28 cellular contexts compared by ENCODE assay signal in the genomic region with DNA sequence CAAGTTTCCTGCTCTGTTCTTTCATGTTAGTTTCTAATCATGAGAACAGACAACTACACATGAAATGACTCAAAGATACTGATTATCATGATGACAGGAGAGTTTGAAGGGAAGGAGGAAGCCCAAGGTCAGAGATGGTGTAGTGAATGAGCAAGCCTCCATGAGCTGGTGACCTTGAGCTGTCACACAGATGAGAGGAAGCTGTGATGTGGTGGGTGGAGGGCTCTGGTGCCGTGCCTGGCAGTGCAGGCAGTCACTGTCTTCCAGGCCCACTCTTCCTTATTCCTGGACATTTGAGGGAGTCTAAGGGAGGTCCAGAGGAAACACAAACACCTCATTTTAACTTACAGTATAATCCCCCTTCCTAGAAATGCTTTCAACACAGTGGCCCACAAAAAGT.
"Had no signal": no experiment of that assay in that cellular context is flagged by ENCODE, and none has a peak within 500 bp of the region (broad histone marks: within the 10 kb centered on the region; RNA-seq: fewer than 3 reads in every experiment).

No MANE protein-coding gene starts in this region.

- H3K27me3 ChIP-seq: body of pancreas, heart right ventricle had no signal

- H3K27ac ChIP-seq: body of pancreas, heart right ventricle had no signal

- FAIRE-seq: colon, endometrium, frontal cortex had no signal

- H3K9me3 Mint-ChIP-seq: activated CD4-positive, alpha-beta memory T cell treated with anti-CD3 and anti-CD28 coated beads for 36 hours; activated CD4-positive, alpha-beta T cell treated with anti-CD3 and anti-CD28 coated beads, Interleukin-2, amount 10 ng/mL, durations not matched to agents 24 days and 14 days; activated naive CD4-positive, alpha-beta T cell treated with anti-CD3 and anti-CD28 coated beads, Interleukin-2, amount 10 ng/mL, durations not matched to agents 7 days and 5 days; activated naive CD4-positive, alpha-beta T cell treated with anti-CD3 and anti-CD28 coated beads, Interleukin-2, amount 50 U/mL, for 72 hours; activated naive CD8-positive, alpha-beta T cell treated with anti-CD3 and anti-CD28 coated beads, Interleukin-2, amount 10 ng/mL, durations not matched to agents 7 days and 5 days; activated T-helper 1 cell treated with anti-CD3 and anti-CD28 coated beads, Interleukin-12 subunit alpha, Interleukin-12 subunit beta, Interleukin-2, Interleukin-4 antibody, amounts not matched to agents 30 ng/mL and 10 ng/mL and 1 ng/mL, durations not matched to agents 14 hours and 24 hours and 36 hours; activated T-helper 2 cell treated with anti-CD3 and anti-CD28 coated beads, Interferon-gamma antibody, Interleukin-2, Interleukin-4, amounts not matched to agents 10 μg/mL and 5 μg/mL and 100 μg/mL, durations not matched to agents 14 hours and 24 hours and 36 hours had no signal

- H3K4me3 ChIP-seq: body of pancreas, heart right ventricle had no signal

- ATAC-seq: activated CD4-positive, alpha-beta T cell treated with anti-CD3 and anti-CD28 coated beads for 36 hours; activated CD8-positive, alpha-beta memory T cell treated with anti-CD3 and anti-CD28 coated beads, Interleukin-2, amount 10 ng/mL, durations not matched to agents 7 days and 5 days; activated CD8-positive, alpha-beta T cell treated with anti-CD3 and anti-CD28 coated beads, Interleukin-2, amount 10 ng/mL, durations not matched to agents 7 days and 5 days; activated naive CD4-positive, alpha-beta T cell treated with anti-CD3 and anti-CD28 coated beads, Interleukin-2, amount 50 U/mL, for 72 hours; body of pancreas; esophagus mucosa; heart right ventricle had no signal

- H3K36me3 Mint-ChIP-seq: activated CD4-positive, alpha-beta memory T cell treated with anti-CD3 and anti-CD28 coated beads for 36 hours; activated CD8-positive, alpha-beta memory T cell treated with anti-CD3 and anti-CD28 coated beads, Interleukin-2, amount 10 ng/mL, durations not matched to agents 7 days and 5 days; activated naive CD4-positive, alpha-beta T cell treated with anti-CD3 and anti-CD28 coated beads, Interleukin-2, amount 10 ng/mL, durations not matched to agents 7 days and 5 days; activated naive CD4-positive, alpha-beta T cell treated with anti-CD3 and anti-CD28 coated beads, Interleukin-2, amount 50 U/mL, for 72 hours; activated naive CD8-positive, alpha-beta T cell treated with anti-CD3 and anti-CD28 coated beads, Interleukin-2, amount 10 ng/mL, durations not matched to agents 7 days and 5 days had no signal

- H3K4me1 Mint-ChIP-seq: activated CD4-positive, alpha-beta T cell treated with anti-CD3 and anti-CD28 coated beads for 36 hours; activated CD4-positive, alpha-beta T cell treated with anti-CD3 and anti-CD28 coated beads, Interleukin-2, amount 10 ng/mL, durations not matched to agents 24 days and 14 days; activated CD8-positive, alpha-beta memory T cell treated with anti-CD3 and anti-CD28 coated beads, Interleukin-2, amount 10 ng/mL, durations not matched to agents 7 days and 5 days; activated naive CD4-positive, alpha-beta T cell treated with anti-CD3 and anti-CD28 coated beads, Interleukin-2, amount 10 ng/mL, durations not matched to agents 7 days and 5 days; activated naive CD8-positive, alpha-beta T cell treated with anti-CD3 and anti-CD28 coated beads, Interleukin-2, amount 10 ng/mL, durations not matched to agents 7 days and 5 days had no signal

- H3K27ac Mint-ChIP-seq: activated CD4-positive, alpha-beta memory T cell treated with anti-CD3 and anti-CD28 coated beads for 36 hours; activated CD4-positive, alpha-beta T cell treated with anti-CD3 and anti-CD28 coated beads for 36 hours; activated CD4-positive, alpha-beta T cell treated with anti-CD3 and anti-CD28 coated beads, Interleukin-2, amount 10 ng/mL, durations not matched to agents 24 days and 14 days; activated CD8-positive, alpha-beta memory T cell treated with anti-CD3 and anti-CD28 coated beads, Interleukin-2, amount 10 ng/mL, durations not matched to agents 7 days and 5 days; activated CD8-positive, alpha-beta T cell treated with anti-CD3 and anti-CD28 coated beads, Interleukin-2, amount 10 ng/mL, durations not matched to agents 7 days and 5 days; activated naive CD4-positive, alpha-beta T cell treated with anti-CD3 and anti-CD28 coated beads, Interleukin-2, amount 10 ng/mL, durations not matched to agents 7 days and 5 days; activated naive CD4-positive, alpha-beta T cell treated with anti-CD3 and anti-CD28 coated beads, Interleukin-2, amount 50 U/mL, for 72 hours; activated naive CD8-positive, alpha-beta T cell treated with anti-CD3 and anti-CD28 coated beads, Interleukin-2, amount 10 ng/mL, durations not matched to agents 7 days and 5 days; activated T-helper 1 cell treated with anti-CD3 and anti-CD28 coated beads, Interleukin-12 subunit alpha, Interleukin-12 subunit beta, Interleukin-2, Interleukin-4 antibody, amounts not matched to agents 30 ng/mL and 10 ng/mL and 1 ng/mL, durations not matched to agents 14 hours and 24 hours and 36 hours; activated T-helper 2 cell treated with anti-CD3 and anti-CD28 coated beads, Interferon-gamma antibody, Interleukin-2, Interleukin-4, amounts not matched to agents 10 μg/mL and 5 μg/mL and 100 μg/mL, durations not matched to agents 14 hours and 24 hours and 36 hours had no signal

- H3K9me3 ChIP-seq: body of pancreas, heart right ventricle had no signal

- H3K36me3 ChIP-seq: heart right ventricle had no signal

- H3K4me3 Mint-ChIP-seq: activated CD4-positive, alpha-beta memory T cell treated with anti-CD3 and anti-CD28 coated beads for 36 hours; activated CD4-positive, alpha-beta T cell treated with anti-CD3 and anti-CD28 coated beads for 36 hours; activated CD4-positive, alpha-beta T cell treated with anti-CD3 and anti-CD28 coated beads, Interleukin-2, amount 10 ng/mL, durations not matched to agents 24 days and 14 days; activated CD8-positive, alpha-beta memory T cell treated with anti-CD3 and anti-CD28 coated beads, Interleukin-2, amount 10 ng/mL, durations not matched to agents 7 days and 5 days; activated CD8-positive, alpha-beta T cell treated with anti-CD3 and anti-CD28 coated beads, Interleukin-2, amount 10 ng/mL, durations not matched to agents 7 days and 5 days; activated naive CD4-positive, alpha-beta T cell treated with anti-CD3 and anti-CD28 coated beads, Interleukin-2, amount 10 ng/mL, durations not matched to agents 7 days and 5 days; activated naive CD8-positive, alpha-beta T cell treated with anti-CD3 and anti-CD28 coated beads, Interleukin-2, amount 10 ng/mL, durations not matched to agents 7 days and 5 days; activated T-helper 1 cell treated with anti-CD3 and anti-CD28 coated beads, Interleukin-12 subunit alpha, Interleukin-12 subunit beta, Interleukin-2, Interleukin-4 antibody, amounts not matched to agents 30 ng/mL and 10 ng/mL and 1 ng/mL, durations not matched to agents 14 hours and 24 hours and 36 hours had no signal

- H3K4me1 ChIP-seq: body of pancreas had no signal

- DNase-seq: activated CD4-positive, alpha-beta memory T cell treated with anti-CD3 and anti-CD28 coated beads for 36 hours; activated CD4-positive, alpha-beta T cell treated with anti-CD3 and anti-CD28 coated beads for 36 hours; activated CD4-positive, alpha-beta T cell treated with anti-CD3 and anti-CD28 coated beads, Interleukin-2, amount 10 ng/mL, durations not matched to agents 24 days and 14 days; activated CD4-positive, CD25-positive, alpha-beta regulatory T cell; activated CD4-positive, CD25-positive, alpha-beta regulatory T cell treated with anti-CD3 and anti-CD28 coated beads, Interleukin-2, amount 50 U/mL, for 72 hours; activated CD8-positive, alpha-beta memory T cell treated with anti-CD3 and anti-CD28 coated beads, Interleukin-2, amount 10 ng/mL, durations not matched to agents 7 days and 5 days; activated CD8-positive, alpha-beta memory T cell treated with anti-CD3 and anti-CD28 coated beads, Interleukin-2, amount 50 U/mL, for 4 hours; activated CD8-positive, alpha-beta T cell treated with anti-CD3 and anti-CD28 coated beads, Interleukin-2, amount 10 ng/mL, durations not matched to agents 7 days and 5 days; activated effector memory CD4-positive, alpha-beta T cell treated with anti-CD3 and anti-CD28 coated beads, Interleukin-2, amount 50 U/mL, for 16 hours; activated naive CD4-positive, alpha-beta T cell treated with anti-CD3 and anti-CD28 coated beads, Interleukin-2, amount 10 ng/mL, durations not matched to agents 7 days and 5 days; activated naive CD8-positive, alpha-beta T cell treated with anti-CD3 and anti-CD28 coated beads, Interleukin-2, amount 10 ng/mL, durations not matched to agents 7 days and 5 days; activated T-cell treated with anti-CD3 and anti-CD28 coated beads, Interleukin-2, amount 50 U/mL, for 1 hour; activated T-cell treated with anti-CD3 and anti-CD28 coated beads, Interleukin-2, amount 50 U/mL, for 48 hours; amygdala; aorta; body of pancreas; caudate nucleus; effector CD8-positive, alpha-beta T cell; foreskin fibroblast; heart right ventricle; T-helper 2 cell had no signal
